Comparison of ENCODE assay signal across 9 cellular contexts in the genomic region with DNA sequence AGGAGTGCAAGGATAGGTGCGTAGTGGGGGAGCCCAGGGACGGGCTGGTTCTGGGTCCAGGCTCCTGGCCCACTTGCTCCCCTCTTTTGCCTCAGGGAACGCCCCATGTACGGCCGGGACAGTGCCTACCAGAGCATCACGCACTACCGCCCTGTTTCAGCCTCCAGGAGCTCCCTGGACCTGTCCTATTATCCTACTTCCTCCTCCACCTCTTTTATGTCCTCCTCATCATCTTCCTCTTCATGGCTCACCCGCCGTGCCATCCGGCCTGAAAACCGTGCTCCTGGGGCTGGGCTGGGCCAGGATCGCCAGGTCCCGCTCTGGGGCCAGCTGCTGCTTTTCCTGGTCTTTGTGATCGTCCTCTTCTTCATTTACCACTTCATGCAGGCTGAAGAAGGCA. TPM values are rescaled to one million over a fixed set of nuclear protein-coding genes. Genes with fewer than 3 reads are reported as not detected.
DNase-seq lines count a peak whose midpoint lies in the region; ATAC-seq and TF ChIP-seq lines count a peak whose summit lies in the region.
"Had no signal": no experiment of that assay in that cellular context is flagged by ENCODE, and none has a peak within 500 bp of the region (broad histone marks: within the 10 kb centered on the region; RNA-seq: fewer than 3 reads in every experiment).

No MANE protein-coding gene starts in this region.

- peaks cover 17% of the 10 kb centered on the region for H3K4me1 ChIP-seq in HUES6 (ENCODE audit: control insufficient read depth, insufficient read depth, low read length)

- TF ChIP-seq CTCF in AG04450 (IDR thresholded peaks at IDR 0.05; ENCODE audit: low read depth, low read length) = no peak
- no peak for TF ChIP-seq CTCF in cardiac fibroblast (IDR thresholded peaks at IDR 0.05; ENCODE audit: low read depth, low read length)

- peaks cover 0 to 12% (median 0%) of the 10 kb centered on the region in 3 donors for H3K36me3 Mint-ChIP-seq in naive thymus-derived CD8-positive, alpha-beta T cell

- H3K36me3 ChIP-seq in HUES6 (ENCODE audit: control insufficient read depth, insufficient read depth, low read length) = peaks cover 20% of the 10 kb centered on the region

- H3K9me3 Mint-ChIP-seq in naive thymus-derived CD8-positive, alpha-beta T cell = no peaks in the 10 kb centered on the region

- H3K27ac ChIP-seq in AG04450 (ENCODE audit: low read depth, low read length) = no peak overlapping the region
- H3K27ac ChIP-seq in HUES6 (ENCODE audit: low read depth, low read length) = peak overlapping the region; percentile 98; the same call in 1 of the 2 replicates

- no peaks in the 10 kb centered on the region for H3K27me3 Mint-ChIP-seq in naive thymus-derived CD8-positive, alpha-beta T cell

- H3K27ac Mint-ChIP-seq in naive thymus-derived CD8-positive, alpha-beta T cell = peak overlapping the region; percentile 58 to 95 (median 94)

- peak overlapping the region; percentile 96 for H3K9ac ChIP-seq in HUES6 (ENCODE audit: low read length)

- H3K9me3 ChIP-seq in AG04450 (ENCODE audit: control insufficient read depth, insufficient read depth, low read length) (no peaks in the 10 kb centered on the region), HUES6 (ENCODE audit: control insufficient read depth, insufficient read depth, low read depth, low read length) (peaks cover 12% of the 10 kb centered on the region; the same call in 1 of the 2 replicates)

- intact Hi-C loops in posterior vena cava (cut with DNase I) = no loop called here

- ATAC-seq in naive thymus-derived CD8-positive, alpha-beta T cell = no peak
- no peak for ATAC-seq in HG02642 (IDR thresholded peaks at IDR 0.05; ENCODE audit: poor library complexity, unreplicated experiment)
- ATAC-seq in HG03175 (IDR thresholded peaks at IDR 0.05; ENCODE audit: unreplicated experiment) = no peak

- peak overlapping the region; percentile 63 for H3K4me3 ChIP-seq in AG04450 (ENCODE audit: low read depth, low read length)
- peak overlapping the region; percentile 94 for H3K4me3 ChIP-seq in HUES6 (ENCODE audit: low read depth, low read length)
- peak overlapping the region; percentile 64 to 71 for H3K4me3 ChIP-seq in cardiac fibroblast (replicated peaks in 1 of 2; ENCODE audit: low read depth in 2 of 2, low read length in 2 of 2)

- POLR2A ChIA-PET in AG04450 (lab: Yijun Ruan, JAX) = interaction anchor here (1.0 kb wide), 1 partner anchor 10 kb away, joined by 5 read pairs; no protein-coding TSS in a partner anchor
- POLR2A ChIA-PET in naive thymus-derived CD8-positive, alpha-beta T cell (lab: Charles Lee) = interaction anchor here (1.5 to 1.7 kb wide), 2 partner anchors 12 to 17 kb away, joined by 3 to 7 read pairs; a partner anchor contains a TSS

- DNase-seq in AG04450 (ENCODE audit: low read depth, low spot score) (no peak), cardiac fibroblast (ENCODE audit: low read depth in 2 of 2) (no peak), posterior vena cava (ENCODE audit: low spot score) (no peak), foreskin melanocyte (no peak)
- DNase-seq in naive thymus-derived CD8-positive, alpha-beta T cell = peak in 1 of 10 donors; percentile 32
- DNase-seq: NCI-H1436 treated with DMSO at 0.1 percent for 48 hours had no signal

- peaks cover 2 to 22% (median 18%) of the 10 kb centered on the region in 4 donors for H3K4me1 Mint-ChIP-seq in naive thymus-derived CD8-positive, alpha-beta T cell

- H3K27me3 ChIP-seq in AG04450 (ENCODE audit: control insufficient read depth, insufficient read depth, low read length) (no peaks in the 10 kb centered on the region), HUES6 (ENCODE audit: control insufficient read depth, insufficient read depth, low read length) (no peaks in the 10 kb centered on the region)

- H3K4me3 Mint-ChIP-seq in naive thymus-derived CD8-positive, alpha-beta T cell = peak overlapping the region; percentile 73 to 92 (median 84)

- CTCF ChIA-PET in AG04450 (lab: Charles Lee) = no interaction called here

RNA-seq across cellular contexts. Expression of a gene that starts 1.7 kb away (rescaled TPM):
- 30.2 and 30.8 TPM in 2 replicates for polyA plus RNA-seq in AG04450 (2011; rRNA removed)
- 32.1 and 34.1 TPM in 2 replicates for polyA minus RNA-seq in AG04450 (2011; rRNA and poly(A)+ RNA removed)
- 10 to 100 TPM; 90.4 to 95.4 TPM for total RNA-seq in naive thymus-derived CD8-positive, alpha-beta T cell
- polyA plus RNA-seq in naive thymus-derived CD8-positive, alpha-beta T cell = 10 to 100 TPM; 35.5 to 37.1 (median 35.7) TPM
- total RNA-seq in posterior vena cava = 10 to 100 TPM; 61.8 to 67.2 TPM

RNA-seq across cellular contexts. Expression of a gene that starts 6.4 kb away (rescaled TPM):
- 605 and 863 TPM in 2 replicates for polyA plus RNA-seq in AG04450 (2011; rRNA removed)
- 2,648 and 3,897 TPM in 2 replicates for polyA minus RNA-seq in AG04450 (2011; rRNA and poly(A)+ RNA removed)
- total RNA-seq in naive thymus-derived CD8-positive, alpha-beta T cell = 100 to 1,000 TPM; 613 to 633 TPM
- 100 to 1,000 TPM; 156 to 341 (median 169) TPM for polyA plus RNA-seq in naive thymus-derived CD8-positive, alpha-beta T cell
- total RNA-seq in posterior vena cava = 1,000 to 10,000 TPM; 5,571 to 6,731 TPM

RNA-seq across cellular contexts. Expression of a gene that starts 17.4 kb away (rescaled TPM):
- polyA plus RNA-seq in AG04450 (2011; rRNA removed) = 3,912 and 4,828 TPM in 2 replicates
- polyA minus RNA-seq in AG04450 (2011; rRNA and poly(A)+ RNA removed) = 1,196 and 1,530 TPM in 2 replicates
- 1,000 to 10,000 TPM; 4,733 to 4,862 TPM for total RNA-seq in naive thymus-derived CD8-positive, alpha-beta T cell
- polyA plus RNA-seq in naive thymus-derived CD8-positive, alpha-beta T cell = 1,000 to 10,000 TPM; 5,585 to 7,081 (median 6,663) TPM
- 1,000 to 10,000 TPM; 2,294 to 2,387 TPM for total RNA-seq in posterior vena cava

RNA-seq across cellular contexts. Expression of a gene that starts 28.3 kb away (rescaled TPM):
- polyA plus RNA-seq in AG04450 (2011; rRNA removed) = 25.7 and 36.6 TPM in 2 replicates
- 17.5 and 27.0 TPM in 2 replicates for polyA minus RNA-seq in AG04450 (2011; rRNA and poly(A)+ RNA removed)
- 10 to 100 TPM; 16.6 to 19.9 TPM for total RNA-seq in naive thymus-derived CD8-positive, alpha-beta T cell
- 10 to 100 TPM; 12.7 to 15.3 (median 12.8) TPM for polyA plus RNA-seq in naive thymus-derived CD8-positive, alpha-beta T cell
- 10 to 100 TPM; 15.9 to 20.0 TPM for total RNA-seq in posterior vena cava

RNA-seq across cellular contexts. Expression of a gene that starts 30.6 kb away (rescaled TPM):
- polyA plus RNA-seq in AG04450 (2011; rRNA removed) = 13.0 and 15.3 TPM in 2 replicates
- polyA minus RNA-seq in AG04450 (2011; rRNA and poly(A)+ RNA removed) = 11.5 and 14.0 TPM in 2 replicates
- total RNA-seq in naive thymus-derived CD8-positive, alpha-beta T cell = 100 to 1,000 TPM; 111 to 112 TPM
- polyA plus RNA-seq in naive thymus-derived CD8-positive, alpha-beta T cell = 10 to 100 TPM; 29.3 to 39.8 (median 37.8) TPM
- total RNA-seq in posterior vena cava = 10 to 100 TPM; 25.3 to 28.1 TPM

Comparison
In these comparisons a context has a peak if more than half of its experiments do, and no peak if none do; other contexts are left out.
1. RNA of a gene that starts 6.4 kb away (total RNA-seq): 5,571 to 6,731 TPM in posterior vena cava; 613 to 633 TPM in naive thymus-derived CD8-positive, alpha-beta T cell; every median in the first group is over 4 times any median in the second.
2. Peak in every context shown above with its lines, with median percentiles within 50 percentile points of each other: H3K4me3 ChIP-seq.